Comparison of ENCODE assay signal across 1 cellular context in the genomic region with DNA sequence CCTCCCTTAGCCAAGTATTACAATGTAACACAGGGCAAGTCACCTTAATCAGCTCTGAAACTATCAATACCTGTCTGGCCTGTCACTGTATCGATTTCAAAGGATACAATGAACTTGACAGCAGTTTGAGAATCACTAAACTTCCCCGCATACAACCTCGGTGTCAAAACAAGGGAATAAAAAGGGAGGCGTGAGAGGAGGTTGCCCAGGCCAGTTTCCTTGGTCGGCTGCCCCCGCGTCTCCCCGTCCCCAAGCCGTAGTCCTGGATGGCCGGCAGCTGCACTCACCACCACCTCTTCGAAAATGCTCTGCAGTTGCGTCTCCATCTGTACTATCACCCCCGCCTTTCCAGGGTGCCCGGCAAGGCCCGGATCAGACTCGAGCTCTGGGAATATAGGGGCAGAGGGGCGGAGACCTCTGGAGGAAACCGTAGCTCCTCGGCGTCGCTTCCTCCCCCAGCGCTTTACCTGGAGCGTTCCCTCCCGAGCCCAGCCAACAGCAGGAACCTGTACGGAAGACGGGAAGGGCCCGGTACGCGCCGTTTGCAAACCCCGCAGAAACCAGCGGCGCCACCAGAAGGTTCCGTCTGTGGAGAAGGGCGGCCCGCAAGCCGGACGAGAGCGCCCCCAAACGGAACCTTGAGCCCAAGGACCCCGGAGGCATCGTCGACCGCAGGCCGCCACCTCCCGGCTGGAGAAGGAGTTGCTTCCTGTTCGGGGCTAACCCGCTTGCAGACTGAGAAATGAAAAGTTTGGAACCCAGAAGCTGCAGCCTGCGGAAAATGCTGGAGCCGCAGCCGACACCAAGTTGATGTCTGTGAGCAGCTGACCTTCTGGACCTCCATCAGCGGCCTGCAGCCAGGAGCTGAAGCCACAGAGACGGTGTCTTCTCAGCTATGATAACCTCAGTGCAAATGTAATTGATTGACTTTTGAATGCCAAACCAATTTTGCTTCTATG.
TF ChIP-seq lines count a peak whose summit lies in the region.

A gene with protein sequence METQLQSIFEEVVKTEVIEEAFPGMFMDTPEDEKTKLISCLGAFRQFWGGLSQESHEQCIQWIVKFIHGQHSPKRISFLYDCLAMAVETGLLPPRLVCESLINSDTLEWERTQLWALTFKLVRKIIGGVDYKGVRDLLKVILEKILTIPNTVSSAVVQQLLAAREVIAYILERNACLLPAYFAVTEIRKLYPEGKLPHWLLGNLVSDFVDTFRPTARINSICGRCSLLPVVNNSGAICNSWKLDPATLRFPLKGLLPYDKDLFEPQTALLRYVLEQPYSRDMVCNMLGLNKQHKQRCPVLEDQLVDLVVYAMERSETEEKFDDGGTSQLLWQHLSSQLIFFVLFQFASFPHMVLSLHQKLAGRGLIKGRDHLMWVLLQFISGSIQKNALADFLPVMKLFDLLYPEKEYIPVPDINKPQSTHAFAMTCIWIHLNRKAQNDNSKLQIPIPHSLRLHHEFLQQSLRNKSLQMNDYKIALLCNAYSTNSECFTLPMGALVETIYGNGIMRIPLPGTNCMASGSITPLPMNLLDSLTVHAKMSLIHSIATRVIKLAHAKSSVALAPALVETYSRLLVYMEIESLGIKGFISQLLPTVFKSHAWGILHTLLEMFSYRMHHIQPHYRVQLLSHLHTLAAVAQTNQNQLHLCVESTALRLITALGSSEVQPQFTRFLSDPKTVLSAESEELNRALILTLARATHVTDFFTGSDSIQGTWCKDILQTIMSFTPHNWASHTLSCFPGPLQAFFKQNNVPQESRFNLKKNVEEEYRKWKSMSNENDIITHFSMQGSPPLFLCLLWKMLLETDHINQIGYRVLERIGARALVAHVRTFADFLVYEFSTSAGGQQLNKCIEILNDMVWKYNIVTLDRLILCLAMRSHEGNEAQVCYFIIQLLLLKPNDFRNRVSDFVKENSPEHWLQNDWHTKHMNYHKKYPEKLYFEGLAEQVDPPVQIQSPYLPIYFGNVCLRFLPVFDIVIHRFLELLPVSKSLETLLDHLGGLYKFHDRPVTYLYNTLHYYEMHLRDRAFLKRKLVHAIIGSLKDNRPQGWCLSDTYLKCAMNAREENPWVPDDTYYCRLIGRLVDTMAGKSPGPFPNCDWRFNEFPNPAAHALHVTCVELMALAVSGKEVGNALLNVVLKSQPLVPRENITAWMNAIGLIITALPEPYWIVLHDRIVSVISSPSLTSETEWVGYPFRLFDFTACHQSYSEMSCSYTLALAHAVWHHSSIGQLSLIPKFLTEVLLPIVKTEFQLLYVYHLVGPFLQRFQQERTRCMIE (N-terminal part only) (minus strand): TSS at position 519 of the 959 bp plus-strand sequence. CDS start 193 bp downstream, at position 326.

TF ChIP-seq in HepG2, 621 proteins besides CTCF, POLR2A, EP300 and RAD21 (continued from another document and continues in another):
- TF ChIP-seq ZNF562 (CRISPR knock-in tag; IDR thresholded peaks at IDR 0.05; ENCODE audit: borderline replicate concordance) (no peak), ZNF572 (CRISPR knock-in tag; IDR thresholded peaks at IDR 0.05) (peak; percentile 100), PHF21A (CRISPR knock-in tag; IDR thresholded peaks at IDR 0.05) (peak; percentile 99), PCBP1 (IDR thresholded peaks at IDR 0.05; ENCODE audit: borderline replicate concordance, low read depth, low read length) (peak; percentile 98), RXRA (CRISPR knock-in tag; IDR thresholded peaks at IDR 0.05) (peak; percentile 96), SCMH1 (CRISPR knock-in tag; IDR thresholded peaks at IDR 0.05; ENCODE audit: borderline replicate concordance) (no peak), KMT2A (CRISPR knock-in tag; IDR thresholded peaks at IDR 0.05) (peak; percentile 100), SMARCE1 (IDR thresholded peaks at IDR 0.05; ENCODE audit: borderline replicate concordance) (no peak), ZNF543 (CRISPR knock-in tag; IDR thresholded peaks at IDR 0.05) (peak; percentile 99), PRPF4 (IDR thresholded peaks at IDR 0.05; ENCODE audit: low read depth, low read length, poor library complexity, severe bottlenecking) (peak; percentile 91), NR2F6 (IDR thresholded peaks at IDR 0.05) (peak; percentile 46; the same call in 1 of the 2 replicates), NR2F6 (CRISPR knock-in tag; IDR thresholded peaks at IDR 0.05) (peak; percentile 84), ZNF264 (CRISPR knock-in tag; IDR thresholded peaks at IDR 0.05) (peak; percentile 96), RBM39 (IDR thresholded peaks at IDR 0.05; ENCODE audit: low read depth, low read length, poor library complexity, severe bottlenecking) (peak; percentile 99), PRMT3 (CRISPR knock-in tag; IDR thresholded peaks at IDR 0.05; ENCODE audit: borderline replicate concordance, low read depth) (peak; percentile 97; the same call in 1 of the 2 replicates), YEATS4 (CRISPR knock-in tag; IDR thresholded peaks at IDR 0.05; ENCODE audit: borderline replicate concordance) (peak; percentile 99), BRCA1 (CRISPR knock-in tag; IDR thresholded peaks at IDR 0.05) (peak; percentile 94; the same call in 1 of the 2 replicates), ZNF136 (CRISPR knock-in tag; IDR thresholded peaks at IDR 0.05; ENCODE audit: low read depth) (peak; percentile 99)
- TF ChIP-seq, protein P1, sequence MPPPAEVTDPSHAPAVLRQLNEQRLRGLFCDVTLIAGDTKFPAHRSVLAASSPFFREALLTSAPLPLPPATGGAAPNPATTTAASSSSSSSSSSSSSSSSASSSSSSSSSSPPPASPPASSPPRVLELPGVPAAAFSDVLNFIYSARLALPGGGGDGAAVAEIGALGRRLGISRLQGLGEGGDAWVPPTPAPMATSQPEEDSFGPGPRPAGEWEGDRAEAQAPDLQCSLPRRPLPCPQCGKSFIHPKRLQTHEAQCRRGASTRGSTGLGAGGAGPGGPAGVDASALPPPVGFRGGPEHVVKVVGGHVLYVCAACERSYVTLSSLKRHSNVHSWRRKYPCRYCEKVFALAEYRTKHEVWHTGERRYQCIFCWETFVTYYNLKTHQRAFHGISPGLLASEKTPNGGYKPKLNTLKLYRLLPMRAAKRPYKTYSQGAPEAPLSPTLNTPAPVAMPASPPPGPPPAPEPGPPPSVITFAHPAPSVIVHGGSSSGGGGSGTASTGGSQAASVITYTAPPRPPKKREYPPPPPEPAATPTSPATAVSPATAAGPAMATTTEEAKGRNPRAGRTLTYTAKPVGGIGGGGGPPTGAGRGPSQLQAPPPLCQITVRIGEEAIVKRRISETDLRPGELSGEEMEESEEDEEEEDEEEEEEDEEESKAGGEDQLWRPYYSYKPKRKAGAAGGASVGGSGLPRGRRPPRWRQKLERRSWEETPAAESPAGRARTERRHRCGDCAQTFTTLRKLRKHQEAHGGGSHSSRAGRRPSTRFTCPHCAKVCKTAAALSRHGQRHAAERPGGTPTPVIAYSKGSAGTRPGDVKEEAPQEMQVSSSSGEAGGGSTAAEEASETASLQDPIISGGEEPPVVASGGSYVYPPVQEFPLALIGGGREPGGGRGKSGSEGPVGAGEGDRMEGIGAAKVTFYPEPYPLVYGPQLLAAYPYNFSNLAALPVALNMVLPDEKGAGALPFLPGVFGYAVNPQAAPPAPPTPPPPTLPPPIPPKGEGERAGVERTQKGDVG (CRISPR knock-in tag; IDR thresholded peaks at IDR 0.05; ENCODE audit: borderline replicate concordance) = peak; percentile 99
- TF ChIP-seq, protein P2, sequence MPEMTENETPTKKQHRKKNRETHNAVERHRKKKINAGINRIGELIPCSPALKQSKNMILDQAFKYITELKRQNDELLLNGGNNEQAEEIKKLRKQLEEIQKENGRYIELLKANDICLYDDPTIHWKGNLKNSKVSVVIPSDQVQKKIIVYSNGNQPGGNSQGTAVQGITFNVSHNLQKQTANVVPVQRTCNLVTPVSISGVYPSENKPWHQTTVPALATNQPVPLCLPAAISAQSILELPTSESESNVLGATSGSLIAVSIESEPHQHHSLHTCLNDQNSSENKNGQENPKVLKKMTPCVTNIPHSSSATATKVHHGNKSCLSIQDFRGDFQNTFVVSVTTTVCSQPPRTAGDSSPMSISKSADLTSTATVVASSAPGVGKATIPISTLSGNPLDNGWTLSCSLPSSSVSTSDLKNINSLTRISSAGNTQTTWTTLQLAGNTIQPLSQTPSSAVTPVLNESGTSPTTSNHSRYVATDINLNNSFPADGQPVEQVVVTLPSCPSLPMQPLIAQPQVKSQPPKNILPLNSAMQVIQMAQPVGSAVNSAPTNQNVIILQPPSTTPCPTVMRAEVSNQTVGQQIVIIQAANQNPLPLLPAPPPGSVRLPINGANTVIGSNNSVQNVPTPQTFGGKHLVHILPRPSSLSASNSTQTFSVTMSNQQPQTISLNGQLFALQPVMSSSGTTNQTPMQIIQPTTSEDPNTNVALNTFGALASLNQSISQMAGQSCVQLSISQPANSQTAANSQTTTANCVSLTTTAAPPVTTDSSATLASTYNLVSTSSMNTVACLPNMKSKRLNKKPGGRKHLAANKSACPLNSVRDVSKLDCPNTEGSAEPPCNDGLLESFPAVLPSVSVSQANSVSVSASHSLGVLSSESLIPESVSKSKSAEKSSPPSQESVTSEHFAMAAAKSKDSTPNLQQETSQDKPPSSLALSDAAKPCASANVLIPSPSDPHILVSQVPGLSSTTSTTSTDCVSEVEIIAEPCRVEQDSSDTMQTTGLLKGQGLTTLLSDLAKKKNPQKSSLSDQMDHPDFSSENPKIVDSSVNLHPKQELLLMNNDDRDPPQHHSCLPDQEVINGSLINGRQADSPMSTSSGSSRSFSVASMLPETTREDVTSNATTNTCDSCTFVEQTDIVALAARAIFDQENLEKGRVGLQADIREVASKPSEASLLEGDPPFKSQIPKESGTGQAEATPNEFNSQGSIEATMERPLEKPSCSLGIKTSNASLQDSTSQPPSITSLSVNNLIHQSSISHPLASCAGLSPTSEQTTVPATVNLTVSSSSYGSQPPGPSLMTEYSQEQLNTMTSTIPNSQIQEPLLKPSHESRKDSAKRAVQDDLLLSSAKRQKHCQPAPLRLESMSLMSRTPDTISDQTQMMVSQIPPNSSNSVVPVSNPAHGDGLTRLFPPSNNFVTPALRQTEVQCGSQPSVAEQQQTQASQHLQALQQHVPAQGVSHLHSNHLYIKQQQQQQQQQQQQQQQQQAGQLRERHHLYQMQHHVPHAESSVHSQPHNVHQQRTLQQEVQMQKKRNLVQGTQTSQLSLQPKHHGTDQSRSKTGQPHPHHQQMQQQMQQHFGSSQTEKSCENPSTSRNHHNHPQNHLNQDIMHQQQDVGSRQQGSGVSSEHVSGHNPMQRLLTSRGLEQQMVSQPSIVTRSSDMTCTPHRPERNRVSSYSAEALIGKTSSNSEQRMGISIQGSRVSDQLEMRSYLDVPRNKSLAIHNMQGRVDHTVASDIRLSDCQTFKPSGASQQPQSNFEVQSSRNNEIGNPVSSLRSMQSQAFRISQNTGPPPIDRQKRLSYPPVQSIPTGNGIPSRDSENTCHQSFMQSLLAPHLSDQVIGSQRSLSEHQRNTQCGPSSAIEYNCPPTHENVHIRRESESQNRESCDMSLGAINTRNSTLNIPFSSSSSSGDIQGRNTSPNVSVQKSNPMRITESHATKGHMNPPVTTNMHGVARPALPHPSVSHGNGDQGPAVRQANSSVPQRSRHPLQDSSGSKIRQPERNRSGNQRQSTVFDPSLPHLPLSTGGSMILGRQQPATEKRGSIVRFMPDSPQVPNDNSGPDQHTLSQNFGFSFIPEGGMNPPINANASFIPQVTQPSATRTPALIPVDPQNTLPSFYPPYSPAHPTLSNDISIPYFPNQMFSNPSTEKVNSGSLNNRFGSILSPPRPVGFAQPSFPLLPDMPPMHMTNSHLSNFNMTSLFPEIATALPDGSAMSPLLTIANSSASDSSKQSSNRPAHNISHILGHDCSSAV (CRISPR knock-in tag; IDR thresholded peaks at IDR 0.05; ENCODE audit: borderline replicate concordance) = peak; percentile 97; the same call in 1 of the 2 replicates
- TF ChIP-seq, protein P3, sequence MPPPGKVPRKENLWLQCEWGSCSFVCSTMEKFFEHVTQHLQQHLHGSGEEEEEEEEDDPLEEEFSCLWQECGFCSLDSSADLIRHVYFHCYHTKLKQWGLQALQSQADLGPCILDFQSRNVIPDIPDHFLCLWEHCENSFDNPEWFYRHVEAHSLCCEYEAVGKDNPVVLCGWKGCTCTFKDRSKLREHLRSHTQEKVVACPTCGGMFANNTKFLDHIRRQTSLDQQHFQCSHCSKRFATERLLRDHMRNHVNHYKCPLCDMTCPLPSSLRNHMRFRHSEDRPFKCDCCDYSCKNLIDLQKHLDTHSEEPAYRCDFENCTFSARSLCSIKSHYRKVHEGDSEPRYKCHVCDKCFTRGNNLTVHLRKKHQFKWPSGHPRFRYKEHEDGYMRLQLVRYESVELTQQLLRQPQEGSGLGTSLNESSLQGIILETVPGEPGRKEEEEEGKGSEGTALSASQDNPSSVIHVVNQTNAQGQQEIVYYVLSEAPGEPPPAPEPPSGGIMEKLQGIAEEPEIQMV (CRISPR knock-in tag; IDR thresholded peaks at IDR 0.05; ENCODE audit: low read depth) = peak; percentile 95
- TF ChIP-seq, protein P4, sequence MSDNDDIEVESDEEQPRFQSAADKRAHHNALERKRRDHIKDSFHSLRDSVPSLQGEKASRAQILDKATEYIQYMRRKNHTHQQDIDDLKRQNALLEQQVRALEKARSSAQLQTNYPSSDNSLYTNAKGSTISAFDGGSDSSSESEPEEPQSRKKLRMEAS (IDR thresholded peaks at IDR 0.05) = peak; percentile 94
- TF ChIP-seq, protein P5, sequence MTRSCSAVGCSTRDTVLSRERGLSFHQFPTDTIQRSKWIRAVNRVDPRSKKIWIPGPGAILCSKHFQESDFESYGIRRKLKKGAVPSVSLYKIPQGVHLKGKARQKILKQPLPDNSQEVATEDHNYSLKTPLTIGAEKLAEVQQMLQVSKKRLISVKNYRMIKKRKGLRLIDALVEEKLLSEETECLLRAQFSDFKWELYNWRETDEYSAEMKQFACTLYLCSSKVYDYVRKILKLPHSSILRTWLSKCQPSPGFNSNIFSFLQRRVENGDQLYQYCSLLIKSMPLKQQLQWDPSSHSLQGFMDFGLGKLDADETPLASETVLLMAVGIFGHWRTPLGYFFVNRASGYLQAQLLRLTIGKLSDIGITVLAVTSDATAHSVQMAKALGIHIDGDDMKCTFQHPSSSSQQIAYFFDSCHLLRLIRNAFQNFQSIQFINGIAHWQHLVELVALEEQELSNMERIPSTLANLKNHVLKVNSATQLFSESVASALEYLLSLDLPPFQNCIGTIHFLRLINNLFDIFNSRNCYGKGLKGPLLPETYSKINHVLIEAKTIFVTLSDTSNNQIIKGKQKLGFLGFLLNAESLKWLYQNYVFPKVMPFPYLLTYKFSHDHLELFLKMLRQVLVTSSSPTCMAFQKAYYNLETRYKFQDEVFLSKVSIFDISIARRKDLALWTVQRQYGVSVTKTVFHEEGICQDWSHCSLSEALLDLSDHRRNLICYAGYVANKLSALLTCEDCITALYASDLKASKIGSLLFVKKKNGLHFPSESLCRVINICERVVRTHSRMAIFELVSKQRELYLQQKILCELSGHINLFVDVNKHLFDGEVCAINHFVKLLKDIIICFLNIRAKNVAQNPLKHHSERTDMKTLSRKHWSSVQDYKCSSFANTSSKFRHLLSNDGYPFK (CRISPR knock-in tag; IDR thresholded peaks at IDR 0.05; ENCODE audit: borderline replicate concordance) = peak; percentile 99
- TF ChIP-seq, protein P6, sequence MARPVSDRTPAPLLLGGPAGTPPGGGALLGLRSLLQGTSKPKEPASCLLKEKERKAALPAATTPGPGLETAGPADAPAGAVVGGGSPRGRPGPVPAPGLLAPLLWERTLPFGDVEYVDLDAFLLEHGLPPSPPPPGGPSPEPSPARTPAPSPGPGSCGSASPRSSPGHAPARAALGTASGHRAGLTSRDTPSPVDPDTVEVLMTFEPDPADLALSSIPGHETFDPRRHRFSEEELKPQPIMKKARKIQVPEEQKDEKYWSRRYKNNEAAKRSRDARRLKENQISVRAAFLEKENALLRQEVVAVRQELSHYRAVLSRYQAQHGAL (CRISPR knock-in tag; IDR thresholded peaks at IDR 0.05; ENCODE audit: not compliant biosample characterization) = peak; percentile 92
